18 cellular contexts compared by ENCODE assay signal in genomic region chr6:115947964-115948541, GRCh38.
DNase-seq lines count a peak whose midpoint lies in the region; ATAC-seq and TF ChIP-seq lines count a peak whose summit lies in the region.
"Had no signal": no experiment of that assay in that cellular context is flagged by ENCODE, and none has a peak within 500 bp of the region (broad histone marks: within the 10 kb centered on the region; RNA-seq: fewer than 3 reads in every experiment).

No MANE protein-coding gene starts in this region.

- H3K4me3 ChIP-seq in mucosa of descending colon, result no peak overlapping the region
- H3K4me3 ChIP-seq: GM23248, MG63, SJSA1 had no signal

- no peak for TF ChIP-seq CTCF in mucosa of descending colon (IDR thresholded peaks at IDR 0.05)

- no peak for DNase-seq in left ventricle myocardium superior
- no peak for DNase-seq in cardiac septum (ENCODE audit: low spot score)
- DNase-seq in glomerular visceral epithelial cell (ENCODE audit: extremely low spot score), result peak; percentile 18
- DNase-seq in mucosa of descending colon, result peak in 1 of 3 donors; percentile 28
- no peak for DNase-seq in DMS79 (lab: John Stamatoyannopoulos, UW)
- DNase-seq: C1 segment of cervical spinal cord, DMS 273 treated with DMSO at 0.1 percent for 48 hours, GM23248, KG1, MG63, NCI-H1105 treated with DMSO at 0.1 percent for 48 hours, NCI-H1930, NCI-H2171 treated with DMSO at 0.1 percent for 48 hours, SW 1271 had no signal

- TF ChIP-seq POLR2A in GM18505 (IDR thresholded peaks at IDR 0.05; ENCODE audit: borderline replicate concordance, extremely low read depth, insufficient read depth, insufficient read length), result no peak

- ATAC-seq in left ventricle myocardium superior (peak; percentile 45), mucosa of descending colon (peak; percentile 99), GM19035 (IDR thresholded peaks at IDR 0.05; ENCODE audit: unreplicated experiment) (no peak), GM19023 (IDR thresholded peaks at IDR 0.05; ENCODE audit: unreplicated experiment) (no peak), GM18505 (IDR thresholded peaks at IDR 0.05; ENCODE audit: unreplicated experiment) (no peak)

- H3K36me3 ChIP-seq in mucosa of descending colon (ENCODE audit: low read depth), result no peaks in the 10 kb centered on the region
- H3K36me3 ChIP-seq: MG63, SJSA1 had no signal

- H3K4me1 ChIP-seq in mucosa of descending colon (ENCODE audit: low read depth), result no peaks in the 10 kb centered on the region
- H3K4me1 ChIP-seq: SJSA1 had no signal

- intact Hi-C loops in left ventricle myocardium superior (cut with micrococcal nuclease) (no loop called here), cardiac septum (cut with DNase I) (no loop called here), mucosa of descending colon (cut with DNase I, micrococcal nuclease) (no loop called here)

- no peaks in the 10 kb centered on the region for H3K9me3 ChIP-seq in mucosa of descending colon
- H3K9me3 ChIP-seq: MG63 had no signal

Comparison
In these comparisons a context has a peak if more than half of its experiments do, and no peak if none do; other contexts are left out.
1. ATAC-seq: peak in left ventricle myocardium superior (single experiment) and mucosa of descending colon (single experiment); none in GM19035 (single experiment), GM19023 (single experiment) and GM18505 (single experiment).